18 cellular contexts compared by ENCODE assay signal in genomic region chr1:18482721-18483425, GRCh38. TPM values are rescaled to one million over a fixed set of nuclear protein-coding genes. Genes with fewer than 3 reads are reported as not detected.
"Had no signal": no experiment of that assay in that cellular context is flagged by ENCODE, and none has a peak within 500 bp of the region (broad histone marks: within the 10 kb centered on the region; RNA-seq: fewer than 3 reads in every experiment).

No MANE protein-coding gene starts in this region.

- H3K9me3 ChIP-seq: esophagus squamous epithelium, left lung had no signal

- H3K4me3 ChIP-seq: esophagus squamous epithelium, left lung had no signal

- FAIRE-seq: endothelial cell of umbilical vein, keratinocyte, TTC549 had no signal

- DNase-seq: activated B cell treated with CpG ODN at 0.5 μM for 24 hours; activated CD4-positive, alpha-beta memory T cell treated with anti-CD3 and anti-CD28 coated beads for 36 hours; activated CD4-positive, alpha-beta T cell treated with anti-CD3 and anti-CD28 coated beads for 4 hours; activated naive CD4-positive, alpha-beta T cell; activated naive CD8-positive, alpha-beta T cell treated with anti-CD3 and anti-CD28 coated beads for 36 hours; activated T-cell treated with anti-CD3 and anti-CD28 coated beads for 4 hours; amniotic stem cell; effector CD8-positive, alpha-beta T cell; esophagus squamous epithelium; retina; stimulated activated naive B cell treated with anti-CD40 and anti-IgM and Interleukin-4, amounts not matched to agents 10 μg/mL and 1 μg/mL and 100 μg/mL, for 72 hours had no signal

- ATAC-seq: left lung; stimulated activated naive B cell treated with anti-CD40 and anti-IgM and Interleukin-4, amounts not matched to agents 10 μg/mL and 1 μg/mL and 100 μg/mL, for 72 hours had no signal

- H3K27ac ChIP-seq: esophagus squamous epithelium, left lung had no signal

- H3K36me3 ChIP-seq: esophagus squamous epithelium, left lung had no signal

RNA-seq across cellular contexts. Expression of gene KLHDC7A, which starts 2.1 kb away (rescaled TPM):
- total RNA-seq: activated B cell treated with CpG ODN at 0.5 μM for 24 hours; activated CD4-positive, alpha-beta memory T cell treated with anti-CD3 and anti-CD28 coated beads for 36 hours; activated naive CD8-positive, alpha-beta T cell treated with anti-CD3 and anti-CD28 coated beads for 36 hours; activated T-helper 1 cell treated with anti-CD3 and anti-CD28 coated beads, Interleukin-12 subunit alpha, Interleukin-12 subunit beta, Interleukin-2, Interleukin-4 antibody, amounts not matched to agents 30 ng/mL and 10 ng/mL and 1 ng/mL, durations not matched to agents 14 hours and 24 hours and 36 hours; endothelial cell of umbilical vein; mononuclear cell; posterior vena cava had no signal
- polyA plus RNA-seq: endothelial cell of umbilical vein, keratinocyte had no signal
